8 cellular contexts compared by ENCODE assay signal in genomic region chr21:9247616-9248317, GRCh38.
DNase-seq lines count a peak whose midpoint lies in the region; ATAC-seq and TF ChIP-seq lines count a peak whose summit lies in the region.
"Not testable (repeated sequence)": the region's sequence is repeated elsewhere in the genome, so short reads cannot be mapped to it uniquely, and the experiment has no call there.

No MANE protein-coding gene starts in this region.

- 58 to 77% (median 61%) methylated on average over 3 of the region's 3 CpGs for WGBS in spleen, 5 donors

- H3K4me3 ChIP-seq in mucosa of descending colon, spleen: not testable (repeated sequence)

- ATAC-seq in GM19397 (IDR thresholded peaks at IDR 0.05; ENCODE audit: unreplicated experiment) (peak; percentile 31), HG02840 (IDR thresholded peaks at IDR 0.05; ENCODE audit: low FRiP score, unreplicated experiment) (peak; percentile 32), HG03442 (IDR thresholded peaks at IDR 0.05; ENCODE audit: unreplicated experiment) (peak; percentile 24), mucosa of descending colon (peak; percentile 56)

- H3K9me3 ChIP-seq in mucosa of descending colon (peaks cover 25% of the 10 kb centered on the region), spleen (peaks cover 13 to 29% (median 25%) of the 10 kb centered on the region in 8 donors)

- not testable (repeated sequence) for TF ChIP-seq CTCF in CD14-positive monocyte (IDR thresholded peaks at IDR 0.05); mucosa of descending colon (IDR thresholded peaks at IDR 0.05); spleen (IDR thresholded peaks at IDR 0.05 in 8 of 11, conservative IDR thresholded peaks at IDR 0.05 in 3 of 11)

- not testable (repeated sequence) for H3K27ac Mint-ChIP-seq in CD14-positive monocyte

- H3K4me3 Mint-ChIP-seq in CD14-positive monocyte: not testable (repeated sequence)

- not testable (repeated sequence) for H3K36me3 ChIP-seq in mucosa of descending colon (ENCODE audit: low read depth); spleen

- not testable (repeated sequence) for H3K27me3 ChIP-seq in spleen (replicated peaks in 1 of 7)

- H3K27me3 Mint-ChIP-seq in CD14-positive monocyte (ENCODE audit: low read depth in 3 of 3): not testable (repeated sequence)

- not testable (repeated sequence) for TF ChIP-seq POLR2A in spleen (IDR thresholded peaks at IDR 0.05)

- not testable (repeated sequence) for H3K27ac ChIP-seq in spleen

- DNase-seq in CD14-positive monocyte (ENCODE audit: low spot score) (peak; percentile 27), cardiac septum (ENCODE audit: low spot score) (peak; percentile 57), spleen (peak; percentile 9)
- peak; percentile 0 for DNase-seq in activated effector memory CD4-positive, alpha-beta T cell treated with Interleukin-2 at 50 U/mL for 16 hours
- not testable (repeated sequence) for DNase-seq in mucosa of descending colon

- H3K9me3 Mint-ChIP-seq in CD14-positive monocyte: peaks cover 26 to 30% (median 28%) of the 10 kb centered on the region in 7 donors

- intact Hi-C loops in CD14-positive monocyte (cut with micrococcal nuclease); cardiac septum (cut with DNase I); mucosa of descending colon (cut with DNase I, micrococcal nuclease); spleen (cut with DNase I; ENCODE audit: low total_unique reads): not testable (repeated sequence)

- not testable (repeated sequence) for H3K4me1 Mint-ChIP-seq in CD14-positive monocyte

- H3K36me3 Mint-ChIP-seq in CD14-positive monocyte: not testable (repeated sequence)

- not testable (repeated sequence) for H3K4me1 ChIP-seq in mucosa of descending colon (ENCODE audit: low read depth); spleen
